8 cellular contexts compared by ENCODE assay signal in the genomic region with DNA sequence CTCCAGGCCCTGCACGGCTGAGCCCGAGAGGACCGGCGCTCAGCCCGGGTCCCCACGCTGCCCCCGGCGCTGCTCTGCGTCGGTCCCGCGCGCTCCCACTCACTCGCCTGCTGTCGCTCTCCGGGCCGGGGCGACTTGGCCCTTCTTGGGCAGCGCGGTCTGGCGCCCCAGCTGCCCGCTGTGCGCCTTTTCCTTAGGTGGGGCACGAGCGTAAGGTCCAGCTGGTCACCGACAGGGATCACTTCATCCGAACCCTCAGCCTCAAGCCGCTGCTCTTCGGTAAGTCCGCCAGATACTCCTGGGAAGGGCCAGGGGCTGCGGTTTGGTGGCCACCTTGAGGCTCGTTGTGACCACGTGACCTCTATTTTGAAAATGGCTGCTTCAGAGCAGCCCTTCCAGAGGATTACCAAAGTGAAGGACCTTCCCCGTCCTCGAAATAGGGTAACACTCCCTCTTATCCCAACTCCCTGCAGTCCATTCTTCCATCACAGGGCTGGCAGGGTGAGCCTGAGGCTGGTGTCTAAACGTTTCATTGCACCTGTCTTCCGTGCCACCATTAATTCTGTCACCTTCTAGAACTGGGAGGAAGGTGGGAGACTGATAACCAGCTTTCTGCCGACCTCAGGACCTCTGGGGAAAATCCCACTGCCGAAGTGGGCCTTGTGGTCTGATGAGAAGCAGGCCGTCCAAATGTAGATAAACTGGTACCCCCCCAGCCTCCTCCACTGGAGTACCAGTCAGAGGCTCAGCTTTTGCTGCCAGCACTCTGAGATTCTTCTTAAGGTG. TPM values are rescaled to one million over a fixed set of nuclear protein-coding genes. Genes with fewer than 3 reads are reported as not detected.
A peak's percentile ranks its signal among the peaks of the same experiment; 100 is the strongest.
DNase-seq lines count a peak whose midpoint lies in the region; ATAC-seq and TF ChIP-seq lines count a peak whose summit lies in the region.

No MANE protein-coding gene starts in this region.

- H3K9ac ChIP-seq in BLaER1 treated with 17β-estradiol and CSF1 and Interleukin-3, amounts not matched to agents 10 nM and 100 nM: peak overlapping the region; percentile 79 to 88 (median 84)
- H3K9ac ChIP-seq in Karpas-422 (ENCODE audit: low read length): peak overlapping the region; percentile 92

- H4K20me1 ChIP-seq in BLaER1 treated with 17β-estradiol and CSF1 and Interleukin-3, amounts not matched to agents 10 nM and 100 nM: peaks cover 0 to 15% (median 0%) of the 10 kb centered on the region in 11 experiments; a peak in 3 of 22 replicates
- no peaks in the 10 kb centered on the region for H4K20me1 ChIP-seq in Karpas-422 (ENCODE audit: insufficient read depth, low read depth, low read length)

- H3K27ac ChIP-seq in BLaER1 treated with 17β-estradiol and CSF1 and Interleukin-3, amounts not matched to agents 10 nM and 100 nM: peak overlapping the region; percentile 69 to 88 (median 83); a peak in 21 of 22 replicates
- H3K27ac ChIP-seq in Karpas-422 (ENCODE audit: low read length) (peak overlapping the region; percentile 75), angular gyrus (ENCODE audit: low read depth, low read length) (peak overlapping the region; percentile 97), spleen (peak overlapping the region; percentile 74 to 90 (median 85))

- H3K4me1 ChIP-seq in BLaER1 treated with 17β-estradiol and CSF1 and Interleukin-3, amounts not matched to agents 10 nM and 100 nM: peaks cover 37 to 61% (median 53%) of the 10 kb centered on the region in 10 experiments
- H3K4me1 ChIP-seq in Karpas-422 (ENCODE audit: low read length): peaks cover 23% of the 10 kb centered on the region
- H3K4me1 ChIP-seq in spleen: peaks cover 18 to 54% (median 32%) of the 10 kb centered on the region in 6 donors

- H3K4me3 ChIP-seq in BLaER1 treated with 17β-estradiol and CSF1 and Interleukin-3, amounts not matched to agents 10 nM and 100 nM: peak overlapping the region; percentile 72 to 88 (median 78)
- H3K4me3 ChIP-seq in Karpas-422 (ENCODE audit: low read length) (peak overlapping the region; percentile 96), iPS-18c (ENCODE audit: insufficient read depth, low read depth, low read length) (peak overlapping the region; percentile 64), spleen (peak overlapping the region; percentile 86 to 100 (median 92))

- peak; percentile 20 for ATAC-seq in GM18517 (IDR thresholded peaks at IDR 0.05; ENCODE audit: unreplicated experiment)

- no peaks in the 10 kb centered on the region for H3K9me3 ChIP-seq in BLaER1 treated with 17β-estradiol and CSF1 and Interleukin-3, amounts not matched to agents 10 nM and 100 nM (replicated peaks in 1 of 11)
- no peaks in the 10 kb centered on the region for H3K9me3 ChIP-seq in Karpas-422 (ENCODE audit: low read length)
- H3K9me3 ChIP-seq in iPS-18c (ENCODE audit: control insufficient read depth, insufficient read depth, low read length): no peaks in the 10 kb centered on the region
- H3K9me3 ChIP-seq in spleen: no peaks in the 10 kb centered on the region

- peak overlapping the region; percentile 94 to 100 (median 99) for H3K4me2 ChIP-seq in BLaER1 treated with 17β-estradiol and CSF1 and Interleukin-3, amounts not matched to agents 10 nM and 100 nM
- H3K4me2 ChIP-seq in Karpas-422 (ENCODE audit: low read depth, low read length, poor library complexity, severe bottlenecking): peak overlapping the region; percentile 91

- intact Hi-C loops in spleen (cut with DNase I; ENCODE audit: low total_unique reads): no loop called here

- H3K36me3 ChIP-seq in BLaER1 treated with 17β-estradiol and CSF1 and Interleukin-3, amounts not matched to agents 10 nM and 100 nM: peaks cover 0 to 14% (median 5%) of the 10 kb centered on the region in 11 experiments; a peak in 12 of 22 replicates
- 0 out of 2 replicates have a peak, but pooled peaks cover 2% of the 10 kb centered on the region for H3K36me3 ChIP-seq in Karpas-422 (ENCODE audit: insufficient read depth, low read length)
- peaks cover 0 to 29% (median 3%) of the 10 kb centered on the region in 6 donors for H3K36me3 ChIP-seq in spleen

- TF ChIP-seq CTCF in spleen (IDR thresholded peaks at IDR 0.05 in 8 of 11, conservative IDR thresholded peaks at IDR 0.05 in 3 of 11): no peak

- no peak for TF ChIP-seq POLR2A in spleen (IDR thresholded peaks at IDR 0.05)

- H3K79me2 ChIP-seq in Karpas-422 (ENCODE audit: low read length): peaks cover 58% of the 10 kb centered on the region

- peaks cover 0 to 29% (median 16%) of the 10 kb centered on the region in 11 experiments; a peak in 15 of 22 replicates for H3K27me3 ChIP-seq in BLaER1 treated with 17β-estradiol and CSF1 and Interleukin-3, amounts not matched to agents 10 nM and 100 nM
- H3K27me3 ChIP-seq in Karpas-422 (ENCODE audit: low read length) (no peaks in the 10 kb centered on the region), spleen (replicated peaks in 1 of 7) (no peaks in the 10 kb centered on the region)

- H2AFZ ChIP-seq in Karpas-422 (ENCODE audit: low read length): peak overlapping the region; percentile 92

- DNase-seq in Karpas-422 (peak; percentile 60), spleen (no peak), COR-L47 (lab: John Stamatoyannopoulos, UW) (no peak), mesenteric fat pad (ENCODE audit: low spot score) (no peak)

- WGBS in spleen, 5 donors: 3 to 8% (median 5%) methylated on average over 22 to 40 of the region's 40 CpGs

- H3K9me2 ChIP-seq in Karpas-422 (replicated peaks; ENCODE audit: insufficient read depth, low read length): no peaks in the 10 kb centered on the region

RNA-seq across cellular contexts. Expression of a gene that starts 0.8 kb away (rescaled TPM):
- total RNA-seq in Karpas-422 (2014; rRNA removed; shearing (Covaris generic); ENCODE audit: low replicate concordance): 36.1 and 86.7 TPM in 2 replicates
- total RNA-seq in spleen (10 to 100 TPM; 27.3 to 49.3 (median 32.6) TPM), mesenteric fat pad (16.2 TPM)
- 10 to 100 TPM; 20.8 to 37.2 (median 25.7) TPM for polyA plus RNA-seq in spleen

RNA-seq across cellular contexts. Expression of a gene that starts 16.4 kb away (rescaled TPM):
- total RNA-seq in Karpas-422 (2014; rRNA removed; shearing (Covaris generic); ENCODE audit: low replicate concordance): 82.1 and 110 TPM in 2 replicates
- 100 to 1,000 TPM; 109 to 171 (median 141) TPM for total RNA-seq in spleen
- polyA plus RNA-seq in spleen: 100 to 1,000 TPM in 2 of 3 donors, 10 to 100 TPM in 1; 96.9 to 169 (median 161) TPM
- total RNA-seq in mesenteric fat pad: 104 TPM

RNA-seq across cellular contexts. Expression of a gene that starts 27.6 kb away (rescaled TPM):
- total RNA-seq in Karpas-422 (2014; rRNA removed; shearing (Covaris generic); ENCODE audit: low replicate concordance): 44.8 and 53.4 TPM in 2 replicates
- total RNA-seq in spleen (10 to 100 TPM; 16.4 to 27.5 (median 22.3) TPM), mesenteric fat pad (16.0 TPM)
- polyA plus RNA-seq in spleen: 10 to 100 TPM; 28.5 to 32.0 (median 30.1) TPM

RNA-seq across cellular contexts. Expression of a gene that starts 31.1 kb away (rescaled TPM):
- total RNA-seq in Karpas-422 (2014; rRNA removed; shearing (Covaris generic); ENCODE audit: low replicate concordance): 228 and 279 TPM in 2 replicates
- 10 to 100 TPM; 63.8 to 98.5 (median 80.1) TPM for total RNA-seq in spleen
- polyA plus RNA-seq in spleen: 10 to 100 TPM; 69.1 to 88.4 (median 77.4) TPM
- total RNA-seq in mesenteric fat pad: 102 TPM

RNA-seq across cellular contexts. Expression of a gene that starts 38.4 kb away (rescaled TPM):
- total RNA-seq in Karpas-422 (2014; rRNA removed; shearing (Covaris generic); ENCODE audit: low replicate concordance): 522 and 655 TPM in 2 replicates
- total RNA-seq in spleen: 100 to 1,000 TPM in 2 of 7 donors, 10 to 100 TPM in 5; 84.4 to 104 (median 90.8) TPM
- polyA plus RNA-seq in spleen: 100 to 1,000 TPM in 2 of 3 donors, 10 to 100 TPM in 1; 99.2 to 127 (median 102) TPM
- total RNA-seq in mesenteric fat pad: 123 TPM
